ENCODE assay signal across 8 cellular contexts in the genomic region with DNA sequence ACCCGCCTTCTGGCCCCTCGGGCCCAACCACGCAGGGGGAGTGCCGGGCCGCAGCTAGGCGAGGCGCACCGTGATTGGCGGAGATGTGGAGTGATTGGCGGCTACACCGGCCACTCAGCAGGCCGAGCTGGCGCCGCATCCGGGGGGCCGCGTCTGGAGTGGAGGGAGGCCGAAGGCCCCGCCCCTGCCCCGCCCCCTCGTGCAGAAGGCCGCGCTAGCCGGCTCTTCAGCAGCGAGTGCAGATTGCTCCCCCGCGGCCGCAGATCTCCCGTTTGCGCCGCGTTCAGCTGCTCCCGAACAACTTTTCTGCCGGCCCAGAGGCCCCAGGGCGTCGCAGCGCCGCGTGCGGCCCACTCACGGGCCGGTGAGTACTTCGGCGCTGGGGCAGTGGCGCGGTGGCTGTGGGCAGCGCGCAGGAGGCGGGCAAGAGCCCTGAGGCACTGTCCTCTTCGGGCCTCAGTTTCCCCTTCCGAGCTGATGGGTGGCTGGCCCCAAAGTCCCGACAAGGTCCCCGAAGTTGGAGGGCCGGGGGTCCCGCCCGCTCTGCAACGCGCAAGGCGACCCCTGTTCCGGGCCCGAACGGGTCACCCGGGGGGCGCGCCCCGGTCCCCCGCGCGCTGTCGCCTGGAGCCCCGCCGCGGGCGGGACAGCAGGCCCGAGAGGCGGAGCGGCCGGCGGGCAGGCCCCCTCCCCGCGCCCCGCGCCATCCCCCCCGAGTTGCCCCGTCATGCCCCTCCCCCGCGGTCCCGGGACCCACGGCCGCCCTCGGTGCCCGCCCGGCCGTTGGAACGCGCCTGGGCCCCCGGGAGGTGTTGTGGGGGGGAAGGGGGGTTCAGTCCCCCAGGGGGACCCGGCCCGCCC. TPM values are rescaled to one million over a fixed set of nuclear protein-coding genes. Genes with fewer than 3 reads are reported as not detected.
DNase-seq lines count a peak whose midpoint lies in the region; ATAC-seq and TF ChIP-seq lines count a peak whose summit lies in the region.

A gene with protein sequence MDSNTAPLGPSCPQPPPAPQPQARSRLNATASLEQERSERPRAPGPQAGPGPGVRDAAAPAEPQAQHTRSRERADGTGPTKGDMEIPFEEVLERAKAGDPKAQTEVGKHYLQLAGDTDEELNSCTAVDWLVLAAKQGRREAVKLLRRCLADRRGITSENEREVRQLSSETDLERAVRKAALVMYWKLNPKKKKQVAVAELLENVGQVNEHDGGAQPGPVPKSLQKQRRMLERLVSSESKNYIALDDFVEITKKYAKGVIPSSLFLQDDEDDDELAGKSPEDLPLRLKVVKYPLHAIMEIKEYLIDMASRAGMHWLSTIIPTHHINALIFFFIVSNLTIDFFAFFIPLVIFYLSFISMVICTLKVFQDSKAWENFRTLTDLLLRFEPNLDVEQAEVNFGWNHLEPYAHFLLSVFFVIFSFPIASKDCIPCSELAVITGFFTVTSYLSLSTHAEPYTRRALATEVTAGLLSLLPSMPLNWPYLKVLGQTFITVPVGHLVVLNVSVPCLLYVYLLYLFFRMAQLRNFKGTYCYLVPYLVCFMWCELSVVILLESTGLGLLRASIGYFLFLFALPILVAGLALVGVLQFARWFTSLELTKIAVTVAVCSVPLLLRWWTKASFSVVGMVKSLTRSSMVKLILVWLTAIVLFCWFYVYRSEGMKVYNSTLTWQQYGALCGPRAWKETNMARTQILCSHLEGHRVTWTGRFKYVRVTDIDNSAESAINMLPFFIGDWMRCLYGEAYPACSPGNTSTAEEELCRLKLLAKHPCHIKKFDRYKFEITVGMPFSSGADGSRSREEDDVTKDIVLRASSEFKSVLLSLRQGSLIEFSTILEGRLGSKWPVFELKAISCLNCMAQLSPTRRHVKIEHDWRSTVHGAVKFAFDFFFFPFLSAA (plus strand): TSS at position 200 of the 861 bp plus-strand sequence. CDS start 7,606 bp downstream, outside the sequence.

- peak within 1 kb of the TSS; percentile 82 for H3K4me3 ChIP-seq in GM06990 (replicated peaks; ENCODE audit: low read depth, low read length)
- H3K4me3 ChIP-seq in testis = peak within 1 kb of the TSS; percentile 63 to 95

- DNase-seq in GM06990 (ENCODE audit: extremely low read depth, insufficient read length) (peak; percentile 99), HFFc6 (peak; percentile 98), NCI-H1092 (lab: John Stamatoyannopoulos, UW) (peak; percentile 97), SW 1271 (lab: John Stamatoyannopoulos, UW) (peak; percentile 88 to 95), Right ventricle myocardium inferior (ENCODE audit: missing footprints) (peak; percentile 98), osteocyte (ENCODE audit: extremely low spot score, unreplicated experiment) (peak; percentile 100), testis (peak; percentile 99)
- peak; percentile 98 for DNase-seq in activated naive CD8-positive, alpha-beta T cell treated with anti-CD3 and anti-CD28 coated beads, Interleukin-2, amount 50 U/mL, for 24 hours

- peaks cover 51% of the 10 kb centered on the region for H3K4me1 Mint-ChIP-seq in HFFc6 (ENCODE audit: low read depth)
- H3K4me1 Mint-ChIP-seq in activated naive CD8-positive, alpha-beta T cell treated with anti-CD3 and anti-CD28 coated beads, Interleukin-2, amount 50 U/mL, for 24 hours = peaks cover 21% of the 10 kb centered on the region
- H3K4me1 Mint-ChIP-seq in osteocyte (ENCODE audit: unreplicated experiment) = peaks cover 47% of the 10 kb centered on the region

- peaks cover 46% of the 10 kb centered on the region for H3K4me1 ChIP-seq in testis

- intact Hi-C loops in Right ventricle myocardium inferior (cut with DNase I) (loop anchor here (5.0 to 10.0 kb wide), 2 partner anchors 37 to 795 kb away; partner anchors contain the start of gene GRPEL1), testis (cut with DNase I; ENCODE audit: low total_unique reads) (loop anchor here (5.0 kb wide), 1 partner anchor 57 kb away; no protein-coding TSS in a partner anchor)

- peak within 1 kb of the TSS; percentile 90 for H3K4me3 Mint-ChIP-seq in HFFc6
- H3K4me3 Mint-ChIP-seq in activated naive CD8-positive, alpha-beta T cell treated with anti-CD3 and anti-CD28 coated beads, Interleukin-2, amount 50 U/mL, for 24 hours = peak within 1 kb of the TSS; percentile 79
- peak within 1 kb of the TSS; percentile 82 for H3K4me3 Mint-ChIP-seq in osteocyte (ENCODE audit: unreplicated experiment)

- no peaks in the 10 kb centered on the region for H3K36me3 ChIP-seq in GM06990 (ENCODE audit: control insufficient read depth, insufficient read depth, low read length)
- H3K36me3 ChIP-seq in testis (ENCODE audit: low read depth, missing control alignments) = no peaks in the 10 kb centered on the region

- no peaks in the 10 kb centered on the region for H3K9me3 Mint-ChIP-seq in HFFc6
- no peaks in the 10 kb centered on the region for H3K9me3 Mint-ChIP-seq in activated naive CD8-positive, alpha-beta T cell treated with anti-CD3 and anti-CD28 coated beads, Interleukin-2, amount 50 U/mL, for 24 hours
- no peaks in the 10 kb centered on the region for H3K9me3 Mint-ChIP-seq in osteocyte (ENCODE audit: unreplicated experiment)

- TF ChIP-seq CTCF in GM06990 (IDR thresholded peaks at IDR 0.05; ENCODE audit: insufficient read depth, low read length, poor library complexity, severe bottlenecking) (no peak), HFFc6 (IDR thresholded peaks at IDR 0.05) (no peak), osteocyte (IDR thresholded peaks at IDR 0.05) (no peak), testis (IDR thresholded peaks at IDR 0.05) (no peak)

- H3K27ac Mint-ChIP-seq in HFFc6 (peak within 1 kb of the TSS; percentile 85), osteocyte (ENCODE audit: unreplicated experiment) (peak within 1 kb of the TSS; percentile 68)
- peak within 1 kb of the TSS; percentile 52 for H3K27ac Mint-ChIP-seq in activated naive CD8-positive, alpha-beta T cell treated with anti-CD3 and anti-CD28 coated beads, Interleukin-2, amount 50 U/mL, for 24 hours

- TF ChIP-seq POLR2A in testis (IDR thresholded peaks at IDR 0.05) = no peak

- H3K27ac ChIP-seq in testis = peak within 1 kb of the TSS; percentile 76 to 80

- H3K36me3 Mint-ChIP-seq in HFFc6 (ENCODE audit: low read depth) (no peaks in the 10 kb centered on the region), osteocyte (ENCODE audit: unreplicated experiment) (no peaks in the 10 kb centered on the region)
- no peaks in the 10 kb centered on the region for H3K36me3 Mint-ChIP-seq in activated naive CD8-positive, alpha-beta T cell treated with anti-CD3 and anti-CD28 coated beads, Interleukin-2, amount 50 U/mL, for 24 hours (ENCODE audit: low read depth)

- ATAC-seq in activated naive CD8-positive, alpha-beta T cell treated with anti-CD3 and anti-CD28 coated beads, Interleukin-2, amount 50 U/mL, for 24 hours = peak; percentile 100
- ATAC-seq in Right ventricle myocardium inferior = peak; percentile 99

- 2% methylated on average over 69 of the region's 99 CpGs; no CpG with 5 or more reads in 1 of the 2 donors for WGBS in testis, 2 donors

- no peaks in the 10 kb centered on the region; the same call in 1 of the 2 replicates for H3K27me3 ChIP-seq in GM06990 (replicated peaks; ENCODE audit: control insufficient read depth, insufficient read depth, low read length)
- H3K27me3 ChIP-seq in testis = no peaks in the 10 kb centered on the region

- H3K27me3 Mint-ChIP-seq in HFFc6 (ENCODE audit: insufficient read depth) = peaks cover 3% of the 10 kb centered on the region
- peaks cover 12% of the 10 kb centered on the region for H3K27me3 Mint-ChIP-seq in activated naive CD8-positive, alpha-beta T cell treated with anti-CD3 and anti-CD28 coated beads, Interleukin-2, amount 50 U/mL, for 24 hours
- H3K27me3 Mint-ChIP-seq in osteocyte (ENCODE audit: unreplicated experiment) = peaks cover 25% of the 10 kb centered on the region

- H3K9me3 ChIP-seq in testis = no peaks in the 10 kb centered on the region

RNA-seq across cellular contexts. Expression of the gene that starts here (rescaled TPM):
- total RNA-seq in HFFc6 (2021; fragmentation: NEBNext Ultra II Directional; extraction: Animal tissue kit (Norgen Biotek cat#: 25700)) = 10 to 100 TPM; 47.3 to 72.1 (median 56.0) TPM
- total RNA-seq in Right ventricle myocardium inferior = 88.4 TPM
- total RNA-seq in osteocyte = 29.2 and 33.7 TPM in 2 replicates
- 100 to 1,000 TPM; 124 to 202 TPM for total RNA-seq in testis
- 80.4 TPM for polyA plus RNA-seq in testis (ENCODE audit: insufficient read depth, low read depth, low replicate concordance)

Comparison
In these comparisons a context has a peak if more than half of its experiments do, and no peak if none do; other contexts are left out.
1. Peak in every context shown above with its lines: DNase-seq, ATAC-seq, H3K4me3 ChIP-seq and H3K27ac ChIP-seq.